13 cellular contexts compared by ENCODE assay signal in the genomic region with DNA sequence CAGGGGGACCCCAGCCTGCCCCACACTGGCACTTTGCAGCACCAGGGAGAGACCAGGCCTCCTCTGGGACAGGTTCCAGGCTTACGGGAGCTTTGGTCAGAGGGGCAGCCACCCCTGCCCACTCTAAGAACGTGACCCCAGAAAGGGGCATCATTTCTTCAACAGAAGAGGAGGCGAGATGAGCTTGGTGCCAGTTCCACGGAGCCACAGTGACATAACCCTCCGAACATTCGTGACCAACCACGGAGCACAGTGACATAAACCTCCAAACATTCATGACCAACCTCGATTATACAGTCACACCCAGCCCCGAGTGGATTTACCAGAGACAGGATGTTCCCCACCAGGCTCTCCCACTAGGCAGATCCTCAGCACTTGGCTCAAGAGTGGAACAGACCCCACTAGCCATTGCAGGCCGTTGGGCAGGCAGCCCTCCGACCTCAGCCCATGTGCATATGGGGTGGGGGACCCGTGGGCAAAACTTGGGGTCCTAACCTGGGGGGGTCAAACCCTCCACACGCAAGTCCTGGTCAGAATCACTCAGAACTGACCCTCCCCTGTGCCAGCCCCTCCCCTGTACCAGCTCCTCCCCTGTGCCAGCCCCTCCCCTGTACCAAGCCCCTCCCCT.
DNase-seq lines count a peak whose midpoint lies in the region; TF ChIP-seq lines count a peak whose summit lies in the region.
"Had no signal": no experiment of that assay in that cellular context is flagged by ENCODE, and none has a peak within 500 bp of the region (broad histone marks: within the 10 kb centered on the region; RNA-seq: fewer than 3 reads in every experiment).

No MANE protein-coding gene starts in this region.

- peaks cover 43% of the 10 kb centered on the region for H3K9me3 Mint-ChIP-seq in nephron progenitor cell
- H3K9me3 Mint-ChIP-seq: activated T-helper 17 cell treated with anti-CD3 and anti-CD28 coated beads, Interleukin-2, amount 50 U/mL, for 72 hours; type B pancreatic cell had no signal

- DNase-seq in 8988T (peak; percentile 2), LHCN-M2 (ENCODE audit: low read depth) (peak; percentile 38), esophagus squamous epithelium (lab: John Stamatoyannopoulos, UW) (no peak), nephron progenitor cell (peak; percentile 0), NCI-H226 (no peak), activated gamma-delta T cell treated with Interleukin-2 at 50 U/mL for 16 hours (no peak), midbrain (lab: John Stamatoyannopoulos, UW) (no peak), GM13977 (ENCODE audit: low spot score) (no peak)
- DNase-seq: NCI-H1417 treated with DMSO at 0.1 percent for 48 hours had no signal

- H3K4me1 ChIP-seq in esophagus squamous epithelium = peaks cover 18 to 72% (median 23%) of the 10 kb centered on the region in 3 donors
- H3K4me1 ChIP-seq: neural progenitor cell had no signal

- intact Hi-C loops in esophagus squamous epithelium (cut with DNase I) = no loop called here

- in situ Hi-C loops in GM13977 (cut with MboI; ENCODE audit: low pct_unique_long_range_greater_than_20kb, low sequenced_read_pairs, unreplicated experiment) = no loop called here

- peaks cover 0 to 7% (median 0%) of the 10 kb centered on the region in 4 donors for H3K27me3 ChIP-seq in esophagus squamous epithelium
- H3K27me3 ChIP-seq: neural progenitor cell had no signal

- no peak overlapping the region for H3K4me3 Mint-ChIP-seq in nephron progenitor cell
- H3K4me3 Mint-ChIP-seq: activated T-helper 17 cell treated with anti-CD3 and anti-CD28 coated beads, Interleukin-2, amount 50 U/mL, for 72 hours; CD8-positive, alpha-beta T cell; neural progenitor cell; type B pancreatic cell had no signal

- H3K27ac ChIP-seq in esophagus squamous epithelium = peak overlapping the region in 3 of 4 donors; percentile 48 to 70 (median 52)
- H3K27ac ChIP-seq: neural progenitor cell had no signal

- peaks cover 21% of the 10 kb centered on the region for H3K27me3 Mint-ChIP-seq in nephron progenitor cell (ENCODE audit: low read depth, poor library complexity)
- H3K27me3 Mint-ChIP-seq: activated T-helper 17 cell treated with anti-CD3 and anti-CD28 coated beads, Interleukin-2, amount 50 U/mL, for 72 hours; type B pancreatic cell had no signal

- H3K27ac Mint-ChIP-seq in nephron progenitor cell = no peak overlapping the region
- H3K27ac Mint-ChIP-seq: activated T-helper 17 cell treated with anti-CD3 and anti-CD28 coated beads, Interleukin-2, amount 50 U/mL, for 72 hours; CD8-positive, alpha-beta T cell; neural progenitor cell; type B pancreatic cell had no signal

- H3K36me3 ChIP-seq in esophagus squamous epithelium = no peaks in the 10 kb centered on the region
- H3K36me3 ChIP-seq: neural progenitor cell had no signal

- TF ChIP-seq CTCF in esophagus squamous epithelium (IDR thresholded peaks at IDR 0.05) (no peak), nephron progenitor cell (IDR thresholded peaks at IDR 0.05) (no peak), GM13977 (IDR thresholded peaks at IDR 0.05; ENCODE audit: extremely low read depth, insufficient read depth, missing control alignments) (no peak)

- no peak overlapping the region for H3K4me3 ChIP-seq in esophagus squamous epithelium
- H3K4me3 ChIP-seq: neural progenitor cell had no signal

- peaks cover 0 to 6% (median 0%) of the 10 kb centered on the region in 3 donors for H3K9me3 ChIP-seq in esophagus squamous epithelium

- WGBS in esophagus squamous epithelium, 2 donors = 54 to 100% methylated on average over 6 to 7 of the region's 13 CpGs

- peaks cover 17% of the 10 kb centered on the region for H3K4me1 Mint-ChIP-seq in nephron progenitor cell
- H3K4me1 Mint-ChIP-seq: activated T-helper 17 cell treated with anti-CD3 and anti-CD28 coated beads, Interleukin-2, amount 50 U/mL, for 72 hours had no signal

- no peak for TF ChIP-seq POLR2A in esophagus squamous epithelium (IDR thresholded peaks at IDR 0.05)

- no peaks in the 10 kb centered on the region for H3K36me3 Mint-ChIP-seq in nephron progenitor cell (ENCODE audit: low read depth)
- H3K36me3 Mint-ChIP-seq: CD8-positive, alpha-beta T cell; neural progenitor cell; type B pancreatic cell had no signal

Comparison
In these comparisons a context has a peak if more than half of its experiments do, and no peak if none do; other contexts are left out.
1. DNase-seq: peak in 8988T (single experiment), LHCN-M2 (single experiment) and nephron progenitor cell (single experiment); none in esophagus squamous epithelium (single experiment), NCI-H226 (single experiment), activated gamma-delta T cell treated with Interleukin-2 at 50 U/mL for 16 hours (single experiment), midbrain (single experiment) and GM13977 (single experiment).